14 cellular contexts compared by ENCODE assay signal in genomic region chr1:245614986-245615385, GRCh38.
"Had no signal": no experiment of that assay in that cellular context is flagged by ENCODE, and none has a peak within 500 bp of the region (broad histone marks: within the 10 kb centered on the region; RNA-seq: fewer than 3 reads in every experiment).

No MANE protein-coding gene starts in this region.

- H3K27me3 ChIP-seq: adrenal gland, neural progenitor cell had no signal

- DNase-seq: activated CD4-positive, CD25-positive, alpha-beta regulatory T cell treated with anti-CD3 and anti-CD28 coated beads, Interleukin-2, amount 50 U/mL, for 72 hours; activated naive CD4-positive, alpha-beta T cell treated with anti-CD3 and anti-CD28 coated beads, Interleukin-2, amount 50 U/mL, for 16 hours; adrenal gland; caudate nucleus; head of caudate nucleus; left cardiac atrium; lower lobe of right lung; midbrain; T-cell; T1000 had no signal

- H3K36me3 ChIP-seq: adrenal gland, lower lobe of right lung, neural progenitor cell had no signal

- H3K27ac ChIP-seq: adrenal gland, lower lobe of right lung, neural progenitor cell had no signal

- H2AFZ ChIP-seq: neural progenitor cell had no signal

- H3K9me3 ChIP-seq: adrenal gland, lower lobe of right lung had no signal

- H3K4me1 ChIP-seq: adrenal gland, lower lobe of right lung had no signal

- H3K9ac ChIP-seq: neural progenitor cell had no signal

- H3K4me3 ChIP-seq: adrenal gland, lower lobe of right lung, neural progenitor cell had no signal

- ATAC-seq: activated T-helper 17 cell treated with anti-CD3 and anti-CD28 coated beads, Interleukin-2, amount 50 U/mL, for 72 hours; esophagus mucosa; lower lobe of right lung; stimulated activated effector memory CD8-positive, alpha-beta T cell treated with anti-CD3 and anti-CD28 coated beads, Interleukin-12 subunit alpha, Interleukin-12 subunit beta, amount 100 ng/mL, for 72 hours; T-cell had no signal
